In the genomic region with DNA sequence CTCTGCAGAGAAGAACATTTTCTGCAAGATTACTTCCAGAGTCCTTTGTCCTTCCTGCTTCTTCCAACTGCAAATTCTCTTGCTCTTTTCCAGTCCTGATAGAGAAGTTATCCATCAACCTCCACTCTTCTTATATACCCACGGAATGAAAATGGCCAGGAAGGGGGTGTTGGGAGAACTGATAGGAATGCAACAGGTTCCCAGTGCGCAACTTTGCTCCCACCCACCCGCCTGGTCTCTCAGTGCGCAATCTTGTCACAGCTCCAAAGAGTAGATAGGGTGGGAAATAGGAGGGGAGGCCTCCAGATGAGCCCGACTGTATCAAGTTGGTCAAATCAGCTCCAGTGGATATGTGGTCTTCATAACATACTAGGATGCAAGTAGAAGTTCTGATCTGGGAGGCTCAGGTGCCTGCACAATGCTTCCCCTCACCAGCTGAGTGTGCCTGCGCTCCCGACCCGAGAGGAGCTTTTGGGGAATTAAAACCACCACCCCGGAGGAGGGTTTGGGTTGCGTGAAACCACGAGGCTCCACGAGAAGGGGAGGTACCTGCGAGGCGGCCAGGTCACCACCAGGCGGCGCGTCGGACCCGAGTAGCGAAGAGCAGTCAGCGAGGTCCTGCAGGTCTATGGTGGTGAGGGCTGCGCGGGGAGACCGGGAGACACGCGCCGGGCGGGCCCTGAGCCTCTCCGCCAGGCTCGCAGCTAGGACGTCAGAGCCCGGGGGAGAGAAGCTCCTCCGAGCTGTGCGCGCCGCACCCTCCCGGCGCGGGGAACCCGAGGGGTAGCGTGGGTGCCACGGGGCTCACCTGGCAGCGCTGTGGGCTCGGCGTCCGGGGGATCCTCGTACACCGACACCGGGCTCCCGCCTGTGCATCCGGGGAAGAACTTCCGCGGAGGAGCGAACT, we compare ENCODE assay signal across 9 cellular contexts. TPM values are rescaled to one million over a fixed set of nuclear protein-coding genes. Genes with fewer than 3 reads are reported as not detected.
A peak's percentile ranks its signal among the peaks of the same experiment; 100 is the strongest.
DNase-seq lines count a peak whose midpoint lies in the region; ATAC-seq and TF ChIP-seq lines count a peak whose summit lies in the region.
"Had no signal": no experiment of that assay in that cellular context is flagged by ENCODE, and none has a peak within 500 bp of the region (broad histone marks: within the 10 kb centered on the region; RNA-seq: fewer than 3 reads in every experiment).

No MANE protein-coding gene starts in this region.

- H3K9me2 ChIP-seq in GM23338 (ENCODE audit: insufficient read depth): no peaks in the 10 kb centered on the region

- peaks cover 97% of the 10 kb centered on the region for H3K27me3 Mint-ChIP-seq in GM23338 (ENCODE audit: insufficient read depth, low read depth, poor library complexity)

- peak overlapping the region; percentile 92 for H2AFZ ChIP-seq in GM23338

- peaks cover 22% of the 10 kb centered on the region; the same call in 1 of the 2 replicates for H3K9me3 ChIP-seq in iPS-20b (ENCODE audit: insufficient read depth, low read depth, low read length)

- ATAC-seq in GM23338: peak; percentile 74

- peak overlapping the region; percentile 56; the same call in 2 of the 3 replicates for H3K4me3 Mint-ChIP-seq in GM23338

- no peaks in the 10 kb centered on the region for H3K79me2 ChIP-seq in GM23338 (replicated peaks; ENCODE audit: insufficient read depth)

- H3K27ac Mint-ChIP-seq in GM23338: no peak overlapping the region

- peak overlapping the region; percentile 84 for H3K4me2 ChIP-seq in GM23338

- peaks cover 25% of the 10 kb centered on the region for H3K4me1 ChIP-seq in GM23338 (ENCODE audit: insufficient read depth)
- H3K4me1 ChIP-seq in iPS-20b (ENCODE audit: insufficient read depth, low read length): no peaks in the 10 kb centered on the region; the same call in 1 of the 2 replicates

- H3K9me3 Mint-ChIP-seq in GM23338: peaks cover 5% of the 10 kb centered on the region; the same call in 2 of the 3 replicates

- peaks cover 31% of the 10 kb centered on the region for H3K4me1 Mint-ChIP-seq in GM23338

- no peak overlapping the region for H3K9ac ChIP-seq in iPS-20b (ENCODE audit: low read depth, low read length)

- H3K27me3 ChIP-seq in GM23338 (ENCODE audit: insufficient read depth): peaks cover 100% of the 10 kb centered on the region
- peaks cover 100% of the 10 kb centered on the region for H3K27me3 ChIP-seq in iPS-20b (ENCODE audit: insufficient read depth, low read length)

- no peaks in the 10 kb centered on the region for H3K36me3 Mint-ChIP-seq in GM23338 (ENCODE audit: low read depth)

- H3K4me3 ChIP-seq in GM23338 (peak overlapping the region; percentile 66), LNCaP clone FGC (ENCODE audit: low read depth, low read length) (peak overlapping the region; percentile 47), iPS-20b (ENCODE audit: low read length) (peak overlapping the region; percentile 63)

- H3F3A ChIP-seq in GM23338 (replicated peaks; ENCODE audit: low read depth): peaks cover 17% of the 10 kb centered on the region

- peaks cover 52% of the 10 kb centered on the region for H4K20me1 ChIP-seq in GM23338 (replicated peaks; ENCODE audit: insufficient read depth)

- peak; percentile 77 to 93 for TF ChIP-seq CTCF in GM23338 (conservative IDR thresholded peaks at IDR 0.05; ENCODE audit: low read depth in 2 of 2)
- TF ChIP-seq CTCF in LNCaP clone FGC (IDR thresholded peaks at IDR 0.05; ENCODE audit: control insufficient read depth, extremely low read depth, insufficient read depth): peak; percentile 52

- no peaks in the 10 kb centered on the region for H3K36me3 ChIP-seq in GM23338 (ENCODE audit: insufficient read depth)
- no peaks in the 10 kb centered on the region for H3K36me3 ChIP-seq in iPS-20b (ENCODE audit: insufficient read depth, low read depth, low read length)

- H3K27ac ChIP-seq in GM23338 (ENCODE audit: low read depth): no peak overlapping the region
- H3K27ac ChIP-seq in iPS-20b (ENCODE audit: low read length): no peak overlapping the region

- DNase-seq in ELR (ENCODE audit: low read depth) (peak; percentile 81), GM23338 (ENCODE audit: low spot score) (peak; percentile 91), LNCaP clone FGC (ENCODE audit: low read depth) (no peak), SHP77 treated with DMSO at 0.1 percent for 48 hours (lab: John Stamatoyannopoulos, UW) (peak; percentile 53), amniotic epithelial cell (ENCODE audit: low read depth) (peak; percentile 28), medulla oblongata (ENCODE audit: extremely low spot score) (no peak)
- peak; percentile 25 for DNase-seq in stimulated activated CD4-positive, alpha-beta T cell treated with anti-CD3 and anti-CD28 coated beads, Interleukin-2, amount 100 ng/mL, for 4 hours (ENCODE audit: low read depth)

TF ChIP-seq in GM23338, 12 proteins besides CTCF, POLR2A, EP300 and RAD21:
- TF ChIP-seq ZNF114 (CRISPR knock-in tag; IDR thresholded peaks at IDR 0.05) (no peak), CREB1 (CRISPR knock-in tag; IDR thresholded peaks at IDR 0.05; ENCODE audit: low read depth) (no peak), STAT1 (IDR thresholded peaks at IDR 0.05; ENCODE audit: unreplicated experiment) (no peak), EZH2phosphoT487 (IDR thresholded peaks at IDR 0.05; ENCODE audit: unreplicated experiment) (peak; percentile 15), EZH2 (IDR thresholded peaks at IDR 0.05; ENCODE audit: low read depth, unreplicated experiment) (peak; percentile 80), ETS1 (IDR thresholded peaks at IDR 0.05) (no peak)

RNA-seq across cellular contexts. Expression of gene MCIDAS, which starts 0.8 kb away (rescaled TPM):
- total RNA-seq in GM23338 (2014; rRNA removed; shearing (Covaris generic)): 0.12 TPM in 1 of 2 replicates, not detected in the other
- not detected in 2 replicates for polyA plus RNA-seq in GM23338 (2016; fragmentation: Nextera tagmentation; extraction: Ambion mirVana)
- total RNA-seq: glomerular endothelial cell had no signal

RNA-seq across cellular contexts. Expression of gene CCNO, which starts 7.1 kb away (rescaled TPM):
- total RNA-seq in GM23338 (2014; rRNA removed; shearing (Covaris generic)): not detected in 2 replicates
- polyA plus RNA-seq in GM23338 (2016; fragmentation: Nextera tagmentation; extraction: Ambion mirVana): 0.21 TPM in 1 of 2 replicates, not detected in the other

RNA-seq across cellular contexts. Expression of gene CDC20B, which starts 53.3 kb away (rescaled TPM):
- total RNA-seq in GM23338 (2014; rRNA removed; shearing (Covaris generic)): not detected in 2 replicates
- polyA plus RNA-seq in GM23338 (2016; fragmentation: Nextera tagmentation; extraction: Ambion mirVana): not detected in 2 replicates

Comparison
In these comparisons a context has a peak if more than half of its experiments do, and no peak if none do; other contexts are left out.
1. DNase-seq: peak in ELR (single experiment), GM23338 (single experiment), SHP77 treated with DMSO at 0.1 percent for 48 hours (single experiment), amniotic epithelial cell (single experiment) and stimulated activated CD4-positive, alpha-beta T cell treated with anti-CD3 and anti-CD28 coated beads, Interleukin-2, amount 100 ng/mL, for 4 hours (single experiment); none in LNCaP clone FGC (single experiment) and medulla oblongata (single experiment).
2. Peak in every context shown above with its lines, with median percentiles within 50 percentile points of each other: H3K4me3 ChIP-seq.